ENCODE assay signal across 22 cellular contexts in genomic region chr3:172582712-172583111, GRCh38. TPM values are rescaled to one million over a fixed set of nuclear protein-coding genes. Genes with fewer than 3 reads are reported as not detected.
DNase-seq lines count a peak whose midpoint lies in the region; ATAC-seq and TF ChIP-seq lines count a peak whose summit lies in the region.
"Had no signal": no experiment of that assay in that cellular context is flagged by ENCODE, and none has a peak within 500 bp of the region (broad histone marks: within the 10 kb centered on the region; RNA-seq: fewer than 3 reads in every experiment).

No MANE protein-coding gene starts in this region.

- 83 to 90% methylated on average over 1 of the region's 1 CpG for WGBS in aorta, 2 donors

- no peak overlapping the region for H3K27ac ChIP-seq in aorta (ENCODE audit: low read depth in 1 of 2, low read length in 2 of 2)
- H3K27ac ChIP-seq: brain microvascular endothelial cell, KMS-11, thyroid gland had no signal

- H3K4me3 ChIP-seq in AG10803 (ENCODE audit: low read length) (no peak overlapping the region), adipocyte (ENCODE audit: low read length) (no peak overlapping the region), aorta (ENCODE audit: low read length in 2 of 2) (no peak overlapping the region)
- H3K4me3 ChIP-seq: heart left ventricle, thyroid gland had no signal

- H3K9ac ChIP-seq in adipocyte (ENCODE audit: low read length): no peak overlapping the region
- H3K9ac ChIP-seq: KMS-11 had no signal

- H3K27me3 ChIP-seq in adipocyte (replicated peaks; ENCODE audit: control insufficient read depth, insufficient read depth, low read length) (no peaks in the 10 kb centered on the region), aorta (ENCODE audit: control insufficient read depth in 1 of 2, insufficient read depth in 2 of 2, low read length in 1 of 2) (no peaks in the 10 kb centered on the region)
- H3K27me3 ChIP-seq: brain microvascular endothelial cell, heart left ventricle, thyroid gland had no signal

- H3K9me3 ChIP-seq in adipocyte (ENCODE audit: control insufficient read depth, low read length): no peaks in the 10 kb centered on the region
- H3K9me3 ChIP-seq in aorta (ENCODE audit: control insufficient read depth, low read length): no peaks in the 10 kb centered on the region
- H3K9me3 ChIP-seq: heart left ventricle, thyroid gland had no signal

- DNase-seq in AG10803 (ENCODE audit: low read depth) (peak; percentile 26), ELR (ENCODE audit: low read depth) (peak; percentile 39), adipocyte (ENCODE audit: low read depth) (peak; percentile 27), fibroblast of peridontal ligament (ENCODE audit: extremely low read depth) (peak; percentile 66), aorta (no peak), NCI-H1092 treated with DMSO at 0.1 percent for 48 hours (lab: John Stamatoyannopoulos, UW) (no peak), activated gamma-delta T cell treated with Interleukin-2 at 50 U/mL for 16 hours (no peak), HUDEP-2 (lab: John Stamatoyannopoulos, UW; ENCODE audit: unreplicated experiment in 76 of 76) (no peak)
- DNase-seq: activated CD4-positive, alpha-beta T cell treated with anti-CD3 and anti-CD28 coated beads for 4 hours; activated naive CD4-positive, alpha-beta T cell treated with anti-CD3 and anti-CD28 coated beads for 36 hours; brain microvascular endothelial cell; dermis blood vessel endothelial cell; heart left ventricle; NCI-H1048; NCI-H2029 treated with DMSO at 0.1 percent for 48 hours; NCI-H446 treated with DMSO at 0.1 percent for 48 hours; nucleus accumbens; stimulated activated CD4-positive, alpha-beta T cell treated with anti-CD3 and anti-CD28 coated beads, Interleukin-15, amount 100 ng/mL, for 24 hours; thyroid gland had no signal

- intact Hi-C loops in aorta (cut with DNase I): no loop called here

- TF ChIP-seq CTCF in AG10803 (conservative IDR thresholded peaks at IDR 0.05; ENCODE audit: low read length): no peak

- H3K4me1 ChIP-seq in adipocyte (ENCODE audit: control insufficient read depth, insufficient read depth, low read length) (peaks cover 23% of the 10 kb centered on the region), aorta (ENCODE audit: control insufficient read depth in 1 of 2, insufficient read depth in 2 of 2, low read length in 2 of 2) (no peaks in the 10 kb centered on the region)
- H3K4me1 ChIP-seq: thyroid gland had no signal

- H3K36me3 ChIP-seq in adipocyte (ENCODE audit: control insufficient read depth, insufficient read depth, low read length, severe bottlenecking): no peaks in the 10 kb centered on the region
- no peaks in the 10 kb centered on the region for H3K36me3 ChIP-seq in aorta (ENCODE audit: control insufficient read depth in 1 of 2, insufficient read depth in 2 of 2, low read length in 1 of 2)
- H3K36me3 ChIP-seq: brain microvascular endothelial cell, heart left ventricle, thyroid gland had no signal

- no peak for ATAC-seq in aorta (ENCODE audit: low FRiP score)
- ATAC-seq: heart left ventricle; SK-N-SH treated with all-trans-retinoic acid at 6 μM for 48 hours; stimulated activated memory B cell treated with anti-CD40 and anti-IgM and Interleukin-4, amounts not matched to agents 10 μg/mL and 1 μg/mL and 100 μg/mL, for 72 hours had no signal

RNA-seq across cellular contexts. Expression of gene TNFSF10, which starts 59.5 kb away (rescaled TPM):
- total RNA-seq in aorta: 10 to 100 TPM; 16.5 to 53.3 TPM
- 1 to 10 TPM; 2.7 to 8.0 TPM for polyA plus RNA-seq in aorta

Comparison
In these comparisons a context has a peak if more than half of its experiments do, and no peak if none do; other contexts are left out.
1. DNase-seq: peak in AG10803 (single experiment), ELR (single experiment), adipocyte (single experiment) and fibroblast of peridontal ligament (single experiment); none in aorta (0 of 2), NCI-H1092 treated with DMSO at 0.1 percent for 48 hours (single experiment), activated gamma-delta T cell treated with Interleukin-2 at 50 U/mL for 16 hours (single experiment) and HUDEP-2 (0 of 76).